In the genomic region with DNA sequence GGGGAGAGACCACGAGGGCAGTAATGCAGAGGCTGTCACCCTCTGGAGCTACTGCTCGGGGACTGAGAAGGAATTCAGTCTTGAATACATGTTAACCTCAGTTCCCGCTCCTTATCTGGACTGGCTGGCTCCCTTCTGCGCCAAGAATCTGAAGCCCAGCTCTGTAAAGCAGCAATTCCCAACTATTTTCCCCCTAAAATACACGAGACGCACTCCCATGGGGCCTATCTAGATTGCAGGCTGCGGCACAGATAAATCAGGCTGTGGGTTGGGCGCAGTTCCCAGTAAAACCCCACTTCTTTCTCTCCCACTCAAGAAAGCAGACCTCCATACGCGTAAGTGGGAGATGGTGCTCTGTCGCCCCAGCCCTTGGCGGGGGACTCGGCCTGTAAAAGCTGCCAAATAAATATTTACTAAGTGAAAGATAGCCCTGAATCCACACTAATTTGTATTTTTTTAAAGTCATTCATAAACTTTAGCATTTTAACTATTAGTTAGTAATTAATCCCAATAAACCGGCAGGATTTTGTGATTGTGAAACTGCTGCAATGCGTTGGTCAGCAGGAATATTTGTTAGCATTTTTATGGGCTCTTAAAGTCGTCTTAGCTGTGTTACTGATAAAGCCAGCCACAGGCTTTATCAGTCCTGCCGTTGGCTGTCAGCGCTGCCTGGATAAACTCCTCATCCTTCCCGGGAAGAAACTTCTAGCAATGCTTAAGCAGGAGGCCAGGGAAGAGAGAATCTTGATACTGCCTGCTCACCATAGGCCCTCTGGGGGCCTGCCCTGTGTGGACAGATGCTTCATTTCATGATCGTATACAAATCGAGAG, we compare ENCODE assay signal across 9 cellular contexts. TPM values are rescaled to one million over a fixed set of nuclear protein-coding genes. Genes with fewer than 3 reads are reported as not detected.
DNase-seq lines count a peak whose midpoint lies in the region; ATAC-seq, FAIRE-seq and TF ChIP-seq lines count a peak whose summit lies in the region.
"Had no signal": no experiment of that assay in that cellular context is flagged by ENCODE, and none has a peak within 500 bp of the region (broad histone marks: within the 10 kb centered on the region; RNA-seq: fewer than 3 reads in every experiment).

No MANE protein-coding gene starts in this region.

- H3K36me3 Mint-ChIP-seq in brain, result peaks cover 4% of the 10 kb centered on the region

- peaks cover 55% of the 10 kb centered on the region for H3K4me1 Mint-ChIP-seq in brain

- WGBS in HepG2 (ENCODE audit: low lambda C conversion rate), result 26% methylated on average over 20 of the region's 21 CpGs

- no peaks in the 10 kb centered on the region for H3K79me2 ChIP-seq in HepG2 (ENCODE audit: insufficient read depth, low read length)

- H3K27me3 ChIP-seq in HepG2 (ENCODE audit: control insufficient read depth in 1 of 2, insufficient read depth in 2 of 2, low read length in 2 of 2), result peaks cover 12 to 40% of the 10 kb centered on the region in 2 experiments; a peak in 3 of 5 replicates
- H3K27me3 ChIP-seq in thoracic aorta (replicated peaks; ENCODE audit: insufficient read depth), result no peaks in the 10 kb centered on the region

- peak overlapping the region; percentile 41 to 81 (median 64) for H3K27ac Mint-ChIP-seq in brain

- POLR2A ChIA-PET in HepG2 (lab: Yijun Ruan, JAX), result no interaction called here

- BruUV-seq in HepG2 (replicated peaks; lab: Mats Ljungman, UMichigan), result no TSS peak

- FAIRE-seq in HepG2 (lab: Jason Lieb, UNC), result no peak

- no peak for TF ChIP-seq EP300 in HepG2 (IDR thresholded peaks at IDR 0.05; ENCODE audit: low read depth in 2 of 2, low read length in 2 of 2)
- TF ChIP-seq EP300 in HepG2 (CRISPR knock-in tag; IDR thresholded peaks at IDR 0.05; ENCODE audit: borderline replicate concordance), result no peak

- no peak overlapping the region for H2AFZ ChIP-seq in HepG2 (ENCODE audit: low read length)

- TF ChIP-seq CTCF in brain (conservative IDR thresholded peaks at IDR 0.05) (no peak), HepG2 (CRISPR knock-in tag; IDR thresholded peaks at IDR 0.05) (no peak), thoracic aorta (IDR thresholded peaks at IDR 0.05) (no peak)

- no peak overlapping the region for H3K4me2 ChIP-seq in HepG2 (ENCODE audit: low read depth, low read length)

- no peaks in the 10 kb centered on the region for H3K27me3 Mint-ChIP-seq in brain

- no peak overlapping the region for H3K9ac ChIP-seq in HepG2 (ENCODE audit: insufficient read depth, low read depth, low read length)

- ATAC-seq in HepG2 (peak; percentile 35; the same call in 2 of the 3 replicates), thoracic aorta (ENCODE audit: insufficient number of reproducible peaks, low FRiP score, low read depth) (no peak), GM18870 (IDR thresholded peaks at IDR 0.05; ENCODE audit: unreplicated experiment) (no peak), GM18519 (IDR thresholded peaks at IDR 0.05; ENCODE audit: low FRiP score, unreplicated experiment) (no peak), HG03571 (IDR thresholded peaks at IDR 0.05; ENCODE audit: unreplicated experiment) (no peak)

- H3K36me3 ChIP-seq in HepG2 (replicated peaks in 1 of 2; ENCODE audit: control insufficient read depth in 1 of 2, insufficient read depth in 2 of 2, low read length in 2 of 2), result no peaks in the 10 kb centered on the region
- no peaks in the 10 kb centered on the region for H3K36me3 ChIP-seq in thoracic aorta

- H3K4me1 ChIP-seq in HepG2 (ENCODE audit: insufficient read depth, low read length), result peaks cover 25% of the 10 kb centered on the region
- H3K4me1 ChIP-seq in thoracic aorta (ENCODE audit: control insufficient read depth in 1 of 2, low read depth in 2 of 2), result peaks cover 9 to 24% of the 10 kb centered on the region in 2 donors

- DNase-seq in HT-29 (ENCODE audit: low spot score) (peak; percentile 67), HepG2 (ENCODE audit: low spot score) (no peak), thoracic aorta (ENCODE audit: low spot score) (no peak), NCI-H1436 (lab: John Stamatoyannopoulos, UW) (no peak)
- DNase-seq: activated CD8-positive, alpha-beta memory T cell treated with anti-CD3 and anti-CD28 coated beads, Interleukin-2, amount 50 U/mL, for 4 hours had no signal

- intact Hi-C loops in HepG2 (cut with micrococcal nuclease; ENCODE audit: unreplicated experiment), result no loop called here

- no peak for TF ChIP-seq POLR2A in HepG2 (IDR thresholded peaks at IDR 0.05; ENCODE audit: insufficient read depth in 1 of 2, low read depth in 2 of 2, low read length in 2 of 2)

- no peak for TF ChIP-seq RAD21 in HepG2 (CRISPR knock-in tag; IDR thresholded peaks at IDR 0.05)

- H3K27ac ChIP-seq in HepG2 (ENCODE audit: extremely low read length, insufficient read depth, low read length), result no peak overlapping the region
- peak overlapping the region in 1 of 2 donors; percentile 37 for H3K27ac ChIP-seq in thoracic aorta

- no peaks in the 10 kb centered on the region for H3K9me3 Mint-ChIP-seq in brain

- peak overlapping the region in 3 of 5 experiments; percentile 12 to 42 (median 32) for H3K4me3 Mint-ChIP-seq in brain

- no peaks in the 10 kb centered on the region for H3K9me3 ChIP-seq in HepG2 (ENCODE audit: low read length)
- H3K9me3 ChIP-seq in thoracic aorta, result no peaks in the 10 kb centered on the region

- CTCF ChIA-PET in HepG2 (lab: Yijun Ruan, JAX; ENCODE audit: low intra/inter-chr PET ratio, low total read pairs), result no interaction called here

- H4K20me1 ChIP-seq in HepG2 (ENCODE audit: insufficient read depth, low read length), result no peaks in the 10 kb centered on the region

- in situ Hi-C loops in HepG2 (cut with HindIII; ENCODE audit: extremely low pct_ligation_motif_present, low pct_unique_long_range_greater_than_20kb), result loop anchor here (5.0 to 25.0 kb wide), 2 partner anchors 459 to 1014 kb away; no protein-coding TSS in a partner anchor

- H3K4me3 ChIP-seq in HepG2 (replicated peaks in 1 of 3; ENCODE audit: insufficient read depth in 1 of 3, low read depth in 2 of 3, low read length in 3 of 3), result no peak overlapping the region
- peak overlapping the region; percentile 62 for H3K4me3 ChIP-seq in thoracic aorta

TF ChIP-seq in HepG2, 621 proteins besides CTCF, POLR2A, EP300 and RAD21 (continues in another document):
- TF ChIP-seq ZNF326 (CRISPR knock-in tag; IDR thresholded peaks at IDR 0.05; ENCODE audit: borderline replicate concordance), result no peak

RNA-seq across cellular contexts. Expression of gene FBXL14, which starts 17.8 kb away (rescaled TPM):
- 43.5 and 45.5 TPM in 2 replicates for total RNA-seq in HT-29 (2014; rRNA removed; shearing (Covaris generic))
- polyA plus RNA-seq in brain (ENCODE audit: insufficient read depth, low read depth, low replicate concordance) (9.3 TPM), HepG2 (2011; rRNA removed) (7.2 and 7.4 TPM in 2 replicates)
- total RNA-seq in HepG2 (2016; rRNA removed; fragmentation: Illumina TruSeq; extraction: Trizol) (5.5 and 7.0 TPM in 2 replicates), thoracic aorta (10 to 100 TPM; 15.0 to 17.0 TPM)
- 1.6 TPM in 2 replicates for total RNA-seq in HepG2 (2016; cell fraction: cytosol; rRNA removed; fragmentation: Illumina TruSeq; extraction: Trizol; ENCODE audit: low read depth)
- total RNA-seq in HepG2 (2016; cell fraction: insoluble cytoplasmic fraction; rRNA removed; fragmentation: Illumina TruSeq; extraction: Trizol), result 5.8 and 6.3 TPM in 2 replicates
- 7.3 and 8.4 TPM in 2 replicates for total RNA-seq in HepG2 (2016; cell fraction: membrane; rRNA removed; fragmentation: Illumina TruSeq; extraction: Trizol)
- total RNA-seq in HepG2 (2016; cell fraction: nucleus; rRNA removed; fragmentation: Illumina TruSeq; extraction: Trizol), result 3.5 and 4.2 TPM in 2 replicates
- 5.7 and 11.0 TPM in 2 replicates for polyA plus RNA-seq in HepG2 (2011; cell fraction: cytosol; rRNA removed)
- polyA plus RNA-seq in HepG2 (2011; cell fraction: nucleus; rRNA removed), result 4.8 and 5.6 TPM in 2 replicates
- polyA plus RNA-seq in HepG2 (2012), result 1.5 and 3.4 TPM in 2 replicates
- 1.3 and 1.5 TPM in 2 replicates for polyA plus RNA-seq in HepG2 (2016; cell fraction: cytosol; fragmentation: Illumina TruSeq; extraction: Trizol; ENCODE audit: low read depth)
- 4.3 and 4.9 TPM in 2 replicates for polyA plus RNA-seq in HepG2 (2016; cell fraction: insoluble cytoplasmic fraction; fragmentation: Illumina TruSeq; extraction: Trizol; ENCODE audit: low read depth)
- 3.9 and 4.6 TPM in 2 replicates for polyA plus RNA-seq in HepG2 (2016; cell fraction: membrane; fragmentation: Illumina TruSeq; extraction: Trizol; ENCODE audit: low read depth)
- polyA plus RNA-seq in HepG2 (2016; cell fraction: nucleus; fragmentation: Illumina TruSeq; extraction: Trizol; ENCODE audit: insufficient read depth, low read depth), result 2.8 and 3.0 TPM in 2 replicates
- 24.9 and 37.9 TPM in 2 replicates for polyA minus RNA-seq in HepG2 (2011; rRNA and poly(A)+ RNA removed; ENCODE audit: low replicate concordance)
- 5.9 and 9.1 TPM in 2 replicates for polyA minus RNA-seq in HepG2 (2011; cell fraction: cytosol; rRNA and poly(A)+ RNA removed)
- 3.3 and 4.5 TPM in 2 replicates for polyA minus RNA-seq in HepG2 (2011; cell fraction: nucleus; rRNA and poly(A)+ RNA removed)

RNA-seq across cellular contexts. Expression of gene WNT5B, which starts 52.4 kb away (rescaled TPM):
- 0.08 TPM in 1 of 2 replicates, not detected in the other for total RNA-seq in HT-29 (2014; rRNA removed; shearing (Covaris generic))
- 4.1 TPM for polyA plus RNA-seq in brain (ENCODE audit: insufficient read depth, low read depth, low replicate concordance)
- total RNA-seq in HepG2 (2016; rRNA removed; fragmentation: Illumina TruSeq; extraction: Trizol), result 0.04 TPM in 1 of 2 replicates, not detected in the other
- total RNA-seq in HepG2 (2016; cell fraction: cytosol; rRNA removed; fragmentation: Illumina TruSeq; extraction: Trizol; ENCODE audit: low read depth), result not detected in 2 replicates
- total RNA-seq in HepG2 (2016; cell fraction: insoluble cytoplasmic fraction; rRNA removed; fragmentation: Illumina TruSeq; extraction: Trizol), result 0.06 TPM in 1 of 2 replicates, not detected in the other
- total RNA-seq in HepG2 (2016; cell fraction: membrane; rRNA removed; fragmentation: Illumina TruSeq; extraction: Trizol), result not detected in 2 replicates
- not detected in 2 replicates for total RNA-seq in HepG2 (2016; cell fraction: nucleus; rRNA removed; fragmentation: Illumina TruSeq; extraction: Trizol)
- polyA plus RNA-seq in HepG2 (2011; rRNA removed), result not detected in 2 replicates
- 0.04 TPM in 2 replicates for polyA plus RNA-seq in HepG2 (2011; cell fraction: cytosol; rRNA removed)
- not detected in 2 replicates for polyA plus RNA-seq in HepG2 (2011; cell fraction: nucleus; rRNA removed)
- polyA plus RNA-seq in HepG2 (2012), result not detected in 2 replicates
- polyA plus RNA-seq in HepG2 (2016; cell fraction: cytosol; fragmentation: Illumina TruSeq; extraction: Trizol; ENCODE audit: low read depth), result not detected in 2 replicates
- not detected in 2 replicates for polyA plus RNA-seq in HepG2 (2016; cell fraction: insoluble cytoplasmic fraction; fragmentation: Illumina TruSeq; extraction: Trizol; ENCODE audit: low read depth)
- polyA plus RNA-seq in HepG2 (2016; cell fraction: membrane; fragmentation: Illumina TruSeq; extraction: Trizol; ENCODE audit: low read depth), result not detected in 2 replicates
- not detected in 2 replicates for polyA plus RNA-seq in HepG2 (2016; cell fraction: nucleus; fragmentation: Illumina TruSeq; extraction: Trizol; ENCODE audit: insufficient read depth, low read depth)
- polyA minus RNA-seq in HepG2 (2011; rRNA and poly(A)+ RNA removed; ENCODE audit: low replicate concordance), result not detected in 2 replicates
- polyA minus RNA-seq in HepG2 (2011; cell fraction: cytosol; rRNA and poly(A)+ RNA removed), result not detected in 2 replicates
- not detected in 2 replicates for polyA minus RNA-seq in HepG2 (2011; cell fraction: nucleus; rRNA and poly(A)+ RNA removed)
- 1 to 10 TPM; 2.3 to 3.1 TPM for total RNA-seq in thoracic aorta
